ENCODE assay signal across 1 cellular context in the genomic region with DNA sequence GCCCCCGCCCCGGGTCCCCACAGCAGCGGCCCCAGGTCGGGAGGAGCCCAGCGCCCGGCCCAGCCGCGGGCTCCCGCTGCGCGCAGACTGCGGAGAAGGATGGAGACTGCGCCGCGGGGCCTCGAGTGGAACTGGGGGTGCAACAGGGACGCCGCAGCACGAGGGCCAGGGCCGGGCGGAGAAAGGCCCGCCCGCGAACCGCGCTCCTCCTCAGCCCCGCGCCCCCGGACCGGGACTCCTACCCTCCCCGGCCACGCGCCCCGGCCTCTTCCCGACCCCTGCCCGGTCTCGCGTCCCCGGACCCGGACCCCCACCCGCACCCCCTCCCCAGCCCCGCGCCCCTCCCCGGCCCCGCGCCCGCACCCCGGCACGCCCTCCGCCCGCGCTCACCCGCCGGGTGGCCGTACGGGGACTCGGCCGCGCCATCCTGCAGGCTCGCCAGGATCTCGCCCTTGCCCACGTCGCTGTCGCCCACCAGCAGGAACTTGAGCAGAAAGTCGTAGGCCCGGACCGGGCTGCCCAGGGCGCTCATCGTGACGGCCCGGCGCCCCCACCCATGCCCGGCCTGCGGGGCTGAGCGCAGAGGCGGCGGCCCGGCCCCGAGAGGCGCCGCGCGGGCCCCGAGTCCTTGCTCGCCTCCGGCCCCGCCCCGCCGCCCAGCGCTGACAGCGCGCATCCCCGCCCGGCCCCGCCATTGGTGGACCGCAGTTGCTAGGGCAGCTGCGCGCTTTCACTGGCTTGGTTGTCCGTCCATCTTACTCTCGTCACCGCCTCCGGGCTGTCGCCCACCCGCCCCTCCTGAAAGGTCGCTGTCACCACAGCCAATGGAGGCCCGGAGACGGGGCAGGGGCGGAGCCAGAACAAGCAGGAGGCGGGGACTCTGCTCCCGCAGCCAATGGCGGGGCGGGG.
TF ChIP-seq lines count a peak whose summit lies in the region.

A gene with protein sequence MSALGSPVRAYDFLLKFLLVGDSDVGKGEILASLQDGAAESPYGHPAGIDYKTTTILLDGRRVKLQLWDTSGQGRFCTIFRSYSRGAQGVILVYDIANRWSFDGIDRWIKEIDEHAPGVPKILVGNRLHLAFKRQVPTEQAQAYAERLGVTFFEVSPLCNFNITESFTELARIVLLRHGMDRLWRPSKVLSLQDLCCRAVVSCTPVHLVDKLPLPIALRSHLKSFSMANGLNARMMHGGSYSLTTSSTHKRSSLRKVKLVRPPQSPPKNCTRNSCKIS (minus strand): TSS at position 634 of the 909 bp plus-strand sequence. CDS start 102 bp downstream, at position 532.

TF ChIP-seq in HepG2, 621 proteins besides CTCF, POLR2A, EP300 and RAD21 (continued from another document and continues in another):
- TF ChIP-seq, protein P1, sequence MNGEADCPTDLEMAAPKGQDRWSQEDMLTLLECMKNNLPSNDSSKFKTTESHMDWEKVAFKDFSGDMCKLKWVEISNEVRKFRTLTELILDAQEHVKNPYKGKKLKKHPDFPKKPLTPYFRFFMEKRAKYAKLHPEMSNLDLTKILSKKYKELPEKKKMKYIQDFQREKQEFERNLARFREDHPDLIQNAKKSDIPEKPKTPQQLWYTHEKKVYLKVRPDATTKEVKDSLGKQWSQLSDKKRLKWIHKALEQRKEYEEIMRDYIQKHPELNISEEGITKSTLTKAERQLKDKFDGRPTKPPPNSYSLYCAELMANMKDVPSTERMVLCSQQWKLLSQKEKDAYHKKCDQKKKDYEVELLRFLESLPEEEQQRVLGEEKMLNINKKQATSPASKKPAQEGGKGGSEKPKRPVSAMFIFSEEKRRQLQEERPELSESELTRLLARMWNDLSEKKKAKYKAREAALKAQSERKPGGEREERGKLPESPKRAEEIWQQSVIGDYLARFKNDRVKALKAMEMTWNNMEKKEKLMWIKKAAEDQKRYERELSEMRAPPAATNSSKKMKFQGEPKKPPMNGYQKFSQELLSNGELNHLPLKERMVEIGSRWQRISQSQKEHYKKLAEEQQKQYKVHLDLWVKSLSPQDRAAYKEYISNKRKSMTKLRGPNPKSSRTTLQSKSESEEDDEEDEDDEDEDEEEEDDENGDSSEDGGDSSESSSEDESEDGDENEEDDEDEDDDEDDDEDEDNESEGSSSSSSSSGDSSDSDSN (CRISPR knock-in tag; IDR thresholded peaks at IDR 0.05), result 0 out of 2 replicates have a peak, but pooled peaks have one; percentile 25
- peak; percentile 59 for TF ChIP-seq SAP130 (CRISPR knock-in tag; IDR thresholded peaks at IDR 0.05; ENCODE audit: low read depth)
- no peak for TF ChIP-seq SIX4 (CRISPR knock-in tag; IDR thresholded peaks at IDR 0.05)
- no peak for TF ChIP-seq HOXA9 (CRISPR knock-in tag; IDR thresholded peaks at IDR 0.05; ENCODE audit: borderline replicate concordance)
- TF ChIP-seq, protein P2, sequence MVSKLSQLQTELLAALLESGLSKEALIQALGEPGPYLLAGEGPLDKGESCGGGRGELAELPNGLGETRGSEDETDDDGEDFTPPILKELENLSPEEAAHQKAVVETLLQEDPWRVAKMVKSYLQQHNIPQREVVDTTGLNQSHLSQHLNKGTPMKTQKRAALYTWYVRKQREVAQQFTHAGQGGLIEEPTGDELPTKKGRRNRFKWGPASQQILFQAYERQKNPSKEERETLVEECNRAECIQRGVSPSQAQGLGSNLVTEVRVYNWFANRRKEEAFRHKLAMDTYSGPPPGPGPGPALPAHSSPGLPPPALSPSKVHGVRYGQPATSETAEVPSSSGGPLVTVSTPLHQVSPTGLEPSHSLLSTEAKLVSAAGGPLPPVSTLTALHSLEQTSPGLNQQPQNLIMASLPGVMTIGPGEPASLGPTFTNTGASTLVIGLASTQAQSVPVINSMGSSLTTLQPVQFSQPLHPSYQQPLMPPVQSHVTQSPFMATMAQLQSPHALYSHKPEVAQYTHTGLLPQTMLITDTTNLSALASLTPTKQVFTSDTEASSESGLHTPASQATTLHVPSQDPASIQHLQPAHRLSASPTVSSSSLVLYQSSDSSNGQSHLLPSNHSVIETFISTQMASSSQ (IDR thresholded peaks at IDR 0.05; ENCODE audit: low read depth), result no peak
- TF ChIP-seq, protein P2 (CRISPR knock-in tag; IDR thresholded peaks at IDR 0.05; ENCODE audit: borderline replicate concordance), result no peak
- TF ChIP-seq ZMYM2 (CRISPR knock-in tag; IDR thresholded peaks at IDR 0.05), result no peak
- TF ChIP-seq RARA (CRISPR knock-in tag; IDR thresholded peaks at IDR 0.05), result no peak
- no peak; the same call in 1 of the 2 replicates for TF ChIP-seq PHF20 (CRISPR knock-in tag; IDR thresholded peaks at IDR 0.05)
- no peak for TF ChIP-seq CEBPB (IDR thresholded peaks at IDR 0.05; ENCODE audit: borderline replicate concordance, low read depth, low read length)
- TF ChIP-seq ZBTB14 (CRISPR knock-in tag; IDR thresholded peaks at IDR 0.05), result no peak; the same call in 1 of the 2 replicates
- TF ChIP-seq DRAP1 (CRISPR knock-in tag; IDR thresholded peaks at IDR 0.05), result peak; percentile 55; the same call in 1 of the 2 replicates
- no peak for TF ChIP-seq ZNF326 (CRISPR knock-in tag; IDR thresholded peaks at IDR 0.05; ENCODE audit: borderline replicate concordance)
- TF ChIP-seq ARID5B (CRISPR knock-in tag; IDR thresholded peaks at IDR 0.05), result no peak
- TF ChIP-seq BRF2 (CRISPR knock-in tag; IDR thresholded peaks at IDR 0.05), result no peak
- no peak for TF ChIP-seq MED8 (CRISPR knock-in tag; IDR thresholded peaks at IDR 0.05; ENCODE audit: insufficient replicate concordance)
- TF ChIP-seq PLRG1 (conservative IDR thresholded peaks at IDR 0.05), result no peak
- no peak for TF ChIP-seq ZNF180 (CRISPR knock-in tag; IDR thresholded peaks at IDR 0.05; ENCODE audit: borderline replicate concordance, low read depth)
- TF ChIP-seq, protein P3, sequence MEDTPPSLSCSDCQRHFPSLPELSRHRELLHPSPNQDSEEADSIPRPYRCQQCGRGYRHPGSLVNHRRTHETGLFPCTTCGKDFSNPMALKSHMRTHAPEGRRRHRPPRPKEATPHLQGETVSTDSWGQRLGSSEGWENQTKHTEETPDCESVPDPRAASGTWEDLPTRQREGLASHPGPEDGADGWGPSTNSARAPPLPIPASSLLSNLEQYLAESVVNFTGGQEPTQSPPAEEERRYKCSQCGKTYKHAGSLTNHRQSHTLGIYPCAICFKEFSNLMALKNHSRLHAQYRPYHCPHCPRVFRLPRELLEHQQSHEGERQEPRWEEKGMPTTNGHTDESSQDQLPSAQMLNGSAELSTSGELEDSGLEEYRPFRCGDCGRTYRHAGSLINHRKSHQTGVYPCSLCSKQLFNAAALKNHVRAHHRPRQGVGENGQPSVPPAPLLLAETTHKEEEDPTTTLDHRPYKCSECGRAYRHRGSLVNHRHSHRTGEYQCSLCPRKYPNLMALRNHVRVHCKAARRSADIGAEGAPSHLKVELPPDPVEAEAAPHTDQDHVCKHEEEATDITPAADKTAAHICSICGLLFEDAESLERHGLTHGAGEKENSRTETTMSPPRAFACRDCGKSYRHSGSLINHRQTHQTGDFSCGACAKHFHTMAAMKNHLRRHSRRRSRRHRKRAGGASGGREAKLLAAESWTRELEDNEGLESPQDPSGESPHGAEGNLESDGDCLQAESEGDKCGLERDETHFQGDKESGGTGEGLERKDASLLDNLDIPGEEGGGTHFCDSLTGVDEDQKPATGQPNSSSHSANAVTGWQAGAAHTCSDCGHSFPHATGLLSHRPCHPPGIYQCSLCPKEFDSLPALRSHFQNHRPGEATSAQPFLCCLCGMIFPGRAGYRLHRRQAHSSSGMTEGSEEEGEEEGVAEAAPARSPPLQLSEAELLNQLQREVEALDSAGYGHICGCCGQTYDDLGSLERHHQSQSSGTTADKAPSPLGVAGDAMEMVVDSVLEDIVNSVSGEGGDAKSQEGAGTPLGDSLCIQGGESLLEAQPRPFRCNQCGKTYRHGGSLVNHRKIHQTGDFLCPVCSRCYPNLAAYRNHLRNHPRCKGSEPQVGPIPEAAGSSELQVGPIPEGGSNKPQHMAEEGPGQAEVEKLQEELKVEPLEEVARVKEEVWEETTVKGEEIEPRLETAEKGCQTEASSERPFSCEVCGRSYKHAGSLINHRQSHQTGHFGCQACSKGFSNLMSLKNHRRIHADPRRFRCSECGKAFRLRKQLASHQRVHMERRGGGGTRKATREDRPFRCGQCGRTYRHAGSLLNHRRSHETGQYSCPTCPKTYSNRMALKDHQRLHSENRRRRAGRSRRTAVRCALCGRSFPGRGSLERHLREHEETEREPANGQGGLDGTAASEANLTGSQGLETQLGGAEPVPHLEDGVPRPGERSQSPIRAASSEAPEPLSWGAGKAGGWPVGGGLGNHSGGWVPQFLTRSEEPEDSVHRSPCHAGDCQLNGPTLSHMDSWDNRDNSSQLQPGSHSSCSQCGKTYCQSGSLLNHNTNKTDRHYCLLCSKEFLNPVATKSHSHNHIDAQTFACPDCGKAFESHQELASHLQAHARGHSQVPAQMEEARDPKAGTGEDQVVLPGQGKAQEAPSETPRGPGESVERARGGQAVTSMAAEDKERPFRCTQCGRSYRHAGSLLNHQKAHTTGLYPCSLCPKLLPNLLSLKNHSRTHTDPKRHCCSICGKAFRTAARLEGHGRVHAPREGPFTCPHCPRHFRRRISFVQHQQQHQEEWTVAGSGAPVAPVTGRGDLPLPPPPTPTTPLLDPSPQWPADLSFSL (CRISPR knock-in tag; IDR thresholded peaks at IDR 0.05), result no peak
- TF ChIP-seq PHF5A (CRISPR knock-in tag; IDR thresholded peaks at IDR 0.05; ENCODE audit: low read depth, unreplicated experiment), result no peak
- no peak for TF ChIP-seq NR3C1 (CRISPR knock-in tag; IDR thresholded peaks at IDR 0.05)
- no peak for TF ChIP-seq NCOA1 (CRISPR knock-in tag; IDR thresholded peaks at IDR 0.05)
- TF ChIP-seq ZNF121 (CRISPR knock-in tag; IDR thresholded peaks at IDR 0.05), result no peak
- TF ChIP-seq TOE1 (CRISPR knock-in tag; IDR thresholded peaks at IDR 0.05), result no peak
